In the genomic region with DNA sequence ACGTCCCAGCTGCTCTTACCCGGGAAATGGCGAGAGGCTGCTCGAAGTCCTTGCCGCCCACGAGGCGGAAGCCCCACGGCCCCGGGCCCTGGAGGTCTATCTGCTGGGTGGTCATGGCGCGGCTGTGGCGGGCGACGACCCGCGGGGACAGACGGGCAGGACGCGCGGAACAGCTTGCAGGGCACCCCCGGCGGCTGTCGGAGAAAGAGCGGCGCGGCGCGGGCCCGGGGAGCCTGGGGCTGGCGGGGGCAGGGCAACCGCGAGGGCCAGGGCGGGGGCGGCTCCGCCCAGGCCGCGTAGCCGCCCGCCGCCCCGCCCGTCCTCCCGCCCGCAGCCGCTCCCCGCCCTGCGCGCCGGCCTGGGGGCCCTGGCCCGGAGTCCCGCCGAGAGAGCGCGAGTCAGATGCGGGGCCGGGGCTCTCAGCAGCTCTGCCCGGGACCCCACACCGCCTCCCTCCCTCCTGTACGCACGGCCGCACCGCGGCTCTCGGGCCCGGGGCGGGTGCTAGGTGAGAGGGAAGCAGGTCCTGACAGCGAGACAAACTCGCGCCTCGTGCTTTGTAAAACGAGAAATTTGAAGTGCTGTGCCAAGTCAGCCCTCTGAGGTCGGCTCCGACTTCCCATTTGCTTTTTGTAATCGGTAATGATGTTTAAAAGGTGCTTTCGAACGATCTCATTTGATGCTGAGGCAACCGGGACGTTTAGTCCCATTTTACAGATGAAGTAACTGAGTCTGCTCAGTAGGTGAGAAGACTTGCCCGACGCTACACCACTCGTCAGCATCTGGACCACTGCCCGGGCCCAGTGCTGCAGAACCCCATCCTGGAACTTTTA, we compare ENCODE assay signal across 1 cellular context.
TF ChIP-seq lines count a peak whose summit lies in the region.

A gene with protein sequence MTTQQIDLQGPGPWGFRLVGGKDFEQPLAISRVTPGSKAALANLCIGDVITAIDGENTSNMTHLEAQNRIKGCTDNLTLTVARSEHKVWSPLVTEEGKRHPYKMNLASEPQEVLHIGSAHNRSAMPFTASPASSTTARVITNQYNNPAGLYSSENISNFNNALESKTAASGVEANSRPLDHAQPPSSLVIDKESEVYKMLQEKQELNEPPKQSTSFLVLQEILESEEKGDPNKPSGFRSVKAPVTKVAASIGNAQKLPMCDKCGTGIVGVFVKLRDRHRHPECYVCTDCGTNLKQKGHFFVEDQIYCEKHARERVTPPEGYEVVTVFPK (minus strand): TSS at position 203 of the 833 bp plus-strand sequence. CDS start 88 bp downstream, at position 115.

TF ChIP-seq in WTC11, 78 proteins besides CTCF, POLR2A, EP300 and RAD21 (continued from another document and continues in another):
- TF ChIP-seq, protein P1, sequence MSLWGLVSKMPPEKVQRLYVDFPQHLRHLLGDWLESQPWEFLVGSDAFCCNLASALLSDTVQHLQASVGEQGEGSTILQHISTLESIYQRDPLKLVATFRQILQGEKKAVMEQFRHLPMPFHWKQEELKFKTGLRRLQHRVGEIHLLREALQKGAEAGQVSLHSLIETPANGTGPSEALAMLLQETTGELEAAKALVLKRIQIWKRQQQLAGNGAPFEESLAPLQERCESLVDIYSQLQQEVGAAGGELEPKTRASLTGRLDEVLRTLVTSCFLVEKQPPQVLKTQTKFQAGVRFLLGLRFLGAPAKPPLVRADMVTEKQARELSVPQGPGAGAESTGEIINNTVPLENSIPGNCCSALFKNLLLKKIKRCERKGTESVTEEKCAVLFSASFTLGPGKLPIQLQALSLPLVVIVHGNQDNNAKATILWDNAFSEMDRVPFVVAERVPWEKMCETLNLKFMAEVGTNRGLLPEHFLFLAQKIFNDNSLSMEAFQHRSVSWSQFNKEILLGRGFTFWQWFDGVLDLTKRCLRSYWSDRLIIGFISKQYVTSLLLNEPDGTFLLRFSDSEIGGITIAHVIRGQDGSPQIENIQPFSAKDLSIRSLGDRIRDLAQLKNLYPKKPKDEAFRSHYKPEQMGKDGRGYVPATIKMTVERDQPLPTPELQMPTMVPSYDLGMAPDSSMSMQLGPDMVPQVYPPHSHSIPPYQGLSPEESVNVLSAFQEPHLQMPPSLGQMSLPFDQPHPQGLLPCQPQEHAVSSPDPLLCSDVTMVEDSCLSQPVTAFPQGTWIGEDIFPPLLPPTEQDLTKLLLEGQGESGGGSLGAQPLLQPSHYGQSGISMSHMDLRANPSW (CRISPR knock-in tag; conservative IDR thresholded peaks at IDR 0.05; ENCODE audit: low read depth) = no peak
- TF ChIP-seq MYBL2 (CRISPR knock-in tag; IDR thresholded peaks at IDR 0.05) = 0 out of 2 replicates have a peak, but pooled peaks have one; percentile 24
- TF ChIP-seq, protein P2, sequence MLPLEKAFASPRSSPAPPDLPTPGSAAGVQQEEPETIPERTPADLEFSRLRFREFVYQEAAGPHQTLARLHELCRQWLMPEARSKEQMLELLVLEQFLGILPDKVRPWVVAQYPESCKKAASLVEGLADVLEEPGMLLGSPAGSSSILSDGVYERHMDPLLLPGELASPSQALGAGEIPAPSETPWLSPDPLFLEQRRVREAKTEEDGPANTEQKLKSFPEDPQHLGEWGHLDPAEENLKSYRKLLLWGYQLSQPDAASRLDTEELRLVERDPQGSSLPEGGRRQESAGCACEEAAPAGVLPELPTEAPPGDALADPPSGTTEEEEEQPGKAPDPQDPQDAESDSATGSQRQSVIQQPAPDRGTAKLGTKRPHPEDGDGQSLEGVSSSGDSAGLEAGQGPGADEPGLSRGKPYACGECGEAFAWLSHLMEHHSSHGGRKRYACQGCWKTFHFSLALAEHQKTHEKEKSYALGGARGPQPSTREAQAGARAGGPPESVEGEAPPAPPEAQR (CRISPR knock-in tag; IDR thresholded peaks at IDR 0.05) = no peak
- TF ChIP-seq TP53 (CRISPR knock-in tag; IDR thresholded peaks at IDR 0.05) = no peak
- 0 out of 2 replicates have a peak, but pooled peaks have one; percentile 14 for TF ChIP-seq CREB1 (CRISPR knock-in tag; IDR thresholded peaks at IDR 0.05)
- TF ChIP-seq ZNF121 (CRISPR knock-in tag; IDR thresholded peaks at IDR 0.05) = no peak
- TF ChIP-seq ZNF263 (CRISPR knock-in tag; IDR thresholded peaks at IDR 0.05; ENCODE audit: low read depth) = 0 out of 2 replicates have a peak, but pooled peaks have one; percentile 29
- TF ChIP-seq, protein P3, sequence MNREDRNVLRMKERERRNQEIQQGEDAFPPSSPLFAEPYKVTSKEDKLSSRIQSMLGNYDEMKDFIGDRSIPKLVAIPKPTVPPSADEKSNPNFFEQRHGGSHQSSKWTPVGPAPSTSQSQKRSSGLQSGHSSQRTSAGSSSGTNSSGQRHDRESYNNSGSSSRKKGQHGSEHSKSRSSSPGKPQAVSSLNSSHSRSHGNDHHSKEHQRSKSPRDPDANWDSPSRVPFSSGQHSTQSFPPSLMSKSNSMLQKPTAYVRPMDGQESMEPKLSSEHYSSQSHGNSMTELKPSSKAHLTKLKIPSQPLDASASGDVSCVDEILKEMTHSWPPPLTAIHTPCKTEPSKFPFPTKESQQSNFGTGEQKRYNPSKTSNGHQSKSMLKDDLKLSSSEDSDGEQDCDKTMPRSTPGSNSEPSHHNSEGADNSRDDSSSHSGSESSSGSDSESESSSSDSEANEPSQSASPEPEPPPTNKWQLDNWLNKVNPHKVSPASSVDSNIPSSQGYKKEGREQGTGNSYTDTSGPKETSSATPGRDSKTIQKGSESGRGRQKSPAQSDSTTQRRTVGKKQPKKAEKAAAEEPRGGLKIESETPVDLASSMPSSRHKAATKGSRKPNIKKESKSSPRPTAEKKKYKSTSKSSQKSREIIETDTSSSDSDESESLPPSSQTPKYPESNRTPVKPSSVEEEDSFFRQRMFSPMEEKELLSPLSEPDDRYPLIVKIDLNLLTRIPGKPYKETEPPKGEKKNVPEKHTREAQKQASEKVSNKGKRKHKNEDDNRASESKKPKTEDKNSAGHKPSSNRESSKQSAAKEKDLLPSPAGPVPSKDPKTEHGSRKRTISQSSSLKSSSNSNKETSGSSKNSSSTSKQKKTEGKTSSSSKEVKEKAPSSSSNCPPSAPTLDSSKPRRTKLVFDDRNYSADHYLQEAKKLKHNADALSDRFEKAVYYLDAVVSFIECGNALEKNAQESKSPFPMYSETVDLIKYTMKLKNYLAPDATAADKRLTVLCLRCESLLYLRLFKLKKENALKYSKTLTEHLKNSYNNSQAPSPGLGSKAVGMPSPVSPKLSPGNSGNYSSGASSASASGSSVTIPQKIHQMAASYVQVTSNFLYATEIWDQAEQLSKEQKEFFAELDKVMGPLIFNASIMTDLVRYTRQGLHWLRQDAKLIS (CRISPR knock-in tag; IDR thresholded peaks at IDR 0.05; ENCODE audit: borderline replicate concordance) = no peak
- TF ChIP-seq KAT7 (CRISPR knock-in tag; IDR thresholded peaks at IDR 0.05; ENCODE audit: borderline replicate concordance) = peak; percentile 82; the same call in 1 of the 2 replicates
- TF ChIP-seq, protein P4, sequence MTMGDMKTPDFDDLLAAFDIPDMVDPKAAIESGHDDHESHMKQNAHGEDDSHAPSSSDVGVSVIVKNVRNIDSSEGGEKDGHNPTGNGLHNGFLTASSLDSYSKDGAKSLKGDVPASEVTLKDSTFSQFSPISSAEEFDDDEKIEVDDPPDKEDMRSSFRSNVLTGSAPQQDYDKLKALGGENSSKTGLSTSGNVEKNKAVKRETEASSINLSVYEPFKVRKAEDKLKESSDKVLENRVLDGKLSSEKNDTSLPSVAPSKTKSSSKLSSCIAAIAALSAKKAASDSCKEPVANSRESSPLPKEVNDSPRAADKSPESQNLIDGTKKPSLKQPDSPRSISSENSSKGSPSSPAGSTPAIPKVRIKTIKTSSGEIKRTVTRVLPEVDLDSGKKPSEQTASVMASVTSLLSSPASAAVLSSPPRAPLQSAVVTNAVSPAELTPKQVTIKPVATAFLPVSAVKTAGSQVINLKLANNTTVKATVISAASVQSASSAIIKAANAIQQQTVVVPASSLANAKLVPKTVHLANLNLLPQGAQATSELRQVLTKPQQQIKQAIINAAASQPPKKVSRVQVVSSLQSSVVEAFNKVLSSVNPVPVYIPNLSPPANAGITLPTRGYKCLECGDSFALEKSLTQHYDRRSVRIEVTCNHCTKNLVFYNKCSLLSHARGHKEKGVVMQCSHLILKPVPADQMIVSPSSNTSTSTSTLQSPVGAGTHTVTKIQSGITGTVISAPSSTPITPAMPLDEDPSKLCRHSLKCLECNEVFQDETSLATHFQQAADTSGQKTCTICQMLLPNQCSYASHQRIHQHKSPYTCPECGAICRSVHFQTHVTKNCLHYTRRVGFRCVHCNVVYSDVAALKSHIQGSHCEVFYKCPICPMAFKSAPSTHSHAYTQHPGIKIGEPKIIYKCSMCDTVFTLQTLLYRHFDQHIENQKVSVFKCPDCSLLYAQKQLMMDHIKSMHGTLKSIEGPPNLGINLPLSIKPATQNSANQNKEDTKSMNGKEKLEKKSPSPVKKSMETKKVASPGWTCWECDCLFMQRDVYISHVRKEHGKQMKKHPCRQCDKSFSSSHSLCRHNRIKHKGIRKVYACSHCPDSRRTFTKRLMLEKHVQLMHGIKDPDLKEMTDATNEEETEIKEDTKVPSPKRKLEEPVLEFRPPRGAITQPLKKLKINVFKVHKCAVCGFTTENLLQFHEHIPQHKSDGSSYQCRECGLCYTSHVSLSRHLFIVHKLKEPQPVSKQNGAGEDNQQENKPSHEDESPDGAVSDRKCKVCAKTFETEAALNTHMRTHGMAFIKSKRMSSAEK (CRISPR knock-in tag; IDR thresholded peaks at IDR 0.05; ENCODE audit: borderline replicate concordance) = no peak
- TF ChIP-seq, protein P5, sequence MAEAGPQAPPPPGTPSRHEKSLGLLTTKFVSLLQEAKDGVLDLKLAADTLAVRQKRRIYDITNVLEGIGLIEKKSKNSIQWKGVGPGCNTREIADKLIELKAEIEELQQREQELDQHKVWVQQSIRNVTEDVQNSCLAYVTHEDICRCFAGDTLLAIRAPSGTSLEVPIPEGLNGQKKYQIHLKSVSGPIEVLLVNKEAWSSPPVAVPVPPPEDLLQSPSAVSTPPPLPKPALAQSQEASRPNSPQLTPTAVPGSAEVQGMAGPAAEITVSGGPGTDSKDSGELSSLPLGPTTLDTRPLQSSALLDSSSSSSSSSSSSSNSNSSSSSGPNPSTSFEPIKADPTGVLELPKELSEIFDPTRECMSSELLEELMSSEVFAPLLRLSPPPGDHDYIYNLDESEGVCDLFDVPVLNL (CRISPR knock-in tag; IDR thresholded peaks at IDR 0.05; ENCODE audit: borderline replicate concordance, low read depth) = no peak
- TF ChIP-seq ZNF232 (CRISPR knock-in tag; IDR thresholded peaks at IDR 0.05) = no peak
- TF ChIP-seq, protein P6, sequence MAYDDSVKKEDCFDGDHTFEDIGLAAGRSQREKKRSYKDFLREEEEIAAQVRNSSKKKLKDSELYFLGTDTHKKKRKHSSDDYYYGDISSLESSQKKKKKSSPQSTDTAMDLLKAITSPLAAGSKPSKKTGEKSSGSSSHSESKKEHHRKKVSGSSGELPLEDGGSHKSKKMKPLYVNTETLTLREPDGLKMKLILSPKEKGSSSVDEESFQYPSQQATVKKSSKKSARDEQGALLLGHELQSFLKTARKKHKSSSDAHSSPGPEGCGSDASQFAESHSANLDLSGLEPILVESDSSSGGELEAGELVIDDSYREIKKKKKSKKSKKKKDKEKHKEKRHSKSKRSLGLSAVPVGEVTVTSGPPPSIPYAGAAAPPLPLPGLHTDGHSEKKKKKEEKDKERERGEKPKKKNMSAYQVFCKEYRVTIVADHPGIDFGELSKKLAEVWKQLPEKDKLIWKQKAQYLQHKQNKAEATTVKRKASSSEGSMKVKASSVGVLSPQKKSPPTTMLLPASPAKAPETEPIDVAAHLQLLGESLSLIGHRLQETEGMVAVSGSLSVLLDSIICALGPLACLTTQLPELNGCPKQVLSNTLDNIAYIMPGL (CRISPR knock-in tag; IDR thresholded peaks at IDR 0.05) = peak; percentile 89
- no peak for TF ChIP-seq SOX15 (CRISPR knock-in tag; IDR thresholded peaks at IDR 0.05)
- TF ChIP-seq SMAD3 (CRISPR knock-in tag; IDR thresholded peaks at IDR 0.05; ENCODE audit: borderline replicate concordance) = no peak
- no peak for TF ChIP-seq NR3C1 (CRISPR knock-in tag; conservative IDR thresholded peaks at IDR 0.05; ENCODE audit: low read depth)
- no peak for TF ChIP-seq ZNF416 (CRISPR knock-in tag; IDR thresholded peaks at IDR 0.05)
- TF ChIP-seq, protein P7, sequence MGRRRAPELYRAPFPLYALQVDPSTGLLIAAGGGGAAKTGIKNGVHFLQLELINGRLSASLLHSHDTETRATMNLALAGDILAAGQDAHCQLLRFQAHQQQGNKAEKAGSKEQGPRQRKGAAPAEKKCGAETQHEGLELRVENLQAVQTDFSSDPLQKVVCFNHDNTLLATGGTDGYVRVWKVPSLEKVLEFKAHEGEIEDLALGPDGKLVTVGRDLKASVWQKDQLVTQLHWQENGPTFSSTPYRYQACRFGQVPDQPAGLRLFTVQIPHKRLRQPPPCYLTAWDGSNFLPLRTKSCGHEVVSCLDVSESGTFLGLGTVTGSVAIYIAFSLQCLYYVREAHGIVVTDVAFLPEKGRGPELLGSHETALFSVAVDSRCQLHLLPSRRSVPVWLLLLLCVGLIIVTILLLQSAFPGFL (CRISPR knock-in tag; IDR thresholded peaks at IDR 0.05; ENCODE audit: borderline replicate concordance) = 0 out of 2 replicates have a peak, but pooled peaks have one; percentile 41
- no peak for TF ChIP-seq TCF7 (CRISPR knock-in tag; IDR thresholded peaks at IDR 0.05; ENCODE audit: low read depth)
- TF ChIP-seq, protein P8, sequence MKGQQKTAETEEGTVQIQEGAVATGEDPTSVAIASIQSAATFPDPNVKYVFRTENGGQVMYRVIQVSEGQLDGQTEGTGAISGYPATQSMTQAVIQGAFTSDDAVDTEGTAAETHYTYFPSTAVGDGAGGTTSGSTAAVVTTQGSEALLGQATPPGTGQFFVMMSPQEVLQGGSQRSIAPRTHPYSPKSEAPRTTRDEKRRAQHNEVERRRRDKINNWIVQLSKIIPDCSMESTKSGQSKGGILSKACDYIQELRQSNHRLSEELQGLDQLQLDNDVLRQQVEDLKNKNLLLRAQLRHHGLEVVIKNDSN (CRISPR knock-in tag; IDR thresholded peaks at IDR 0.05) = 0 out of 2 replicates have a peak, but pooled peaks have one; percentile 32
- no peak for TF ChIP-seq NFE2L1 (CRISPR knock-in tag; IDR thresholded peaks at IDR 0.05)
- TF ChIP-seq FOXK1 (CRISPR knock-in tag; IDR thresholded peaks at IDR 0.05) = 0 out of 2 replicates have a peak, but pooled peaks have one; percentile 21
- TF ChIP-seq GTF2I (CRISPR knock-in tag; conservative IDR thresholded peaks at IDR 0.05) = peak; percentile 97
- TF ChIP-seq ZBTB21 (CRISPR knock-in tag; IDR thresholded peaks at IDR 0.05; ENCODE audit: borderline replicate concordance) = no peak
- no peak for TF ChIP-seq HMGA2 (CRISPR knock-in tag; IDR thresholded peaks at IDR 0.05)
